8 cellular contexts compared by ENCODE assay signal in the genomic region with DNA sequence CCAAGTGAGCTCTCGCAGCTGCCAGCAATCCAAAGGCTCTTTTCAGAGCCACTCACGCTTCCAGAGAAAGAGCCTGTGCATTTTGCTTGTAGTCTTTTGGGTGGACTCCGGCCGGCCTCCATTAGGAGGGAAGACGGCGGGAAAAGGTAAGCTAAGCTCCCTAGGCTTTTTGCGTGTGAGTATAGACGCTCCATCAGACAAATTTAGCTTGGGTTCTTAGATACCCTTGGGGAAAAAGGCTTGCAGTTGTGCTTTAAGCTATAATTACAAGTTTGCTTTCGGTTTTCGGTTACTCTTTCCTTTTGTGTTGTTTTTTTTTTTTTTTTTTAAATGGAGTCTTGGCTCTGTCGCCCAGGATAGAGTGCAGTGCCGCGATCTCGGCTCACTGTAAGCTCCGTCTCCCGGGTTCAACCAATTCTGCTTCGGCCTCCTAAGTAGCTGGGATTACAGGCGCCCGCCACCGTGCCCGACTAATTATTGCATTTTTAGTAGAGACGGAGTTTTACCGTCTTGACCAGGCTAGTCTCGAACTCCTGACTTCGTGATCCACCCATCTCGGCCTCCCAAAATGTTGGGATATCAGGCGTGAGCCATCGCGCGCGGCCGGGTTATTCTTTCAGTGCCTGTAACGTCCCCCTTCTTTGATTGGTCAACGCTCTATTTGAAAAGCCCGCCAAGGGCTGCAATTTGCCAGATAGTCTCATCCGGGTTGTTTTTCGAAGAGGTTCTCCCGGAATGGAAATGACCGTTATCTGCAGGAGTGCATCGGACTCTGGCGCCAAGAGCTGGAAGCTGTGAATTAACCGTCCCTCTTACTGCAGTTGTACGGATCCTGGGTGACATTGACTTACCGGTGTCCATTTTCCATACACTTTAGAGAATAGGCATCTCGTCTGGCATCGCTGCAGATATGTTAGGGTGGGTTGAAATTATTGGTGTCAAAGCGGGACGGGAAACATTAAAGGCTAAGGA. TPM values are rescaled to one million over a fixed set of nuclear protein-coding genes. Genes with fewer than 3 reads are reported as not detected.
DNase-seq lines count a peak whose midpoint lies in the region; ATAC-seq, FAIRE-seq and TF ChIP-seq lines count a peak whose summit lies in the region.

No MANE protein-coding gene starts in this region.

- H3K36me3 ChIP-seq in adipocyte (ENCODE audit: control insufficient read depth, insufficient read depth, low read length, severe bottlenecking) = no peaks in the 10 kb centered on the region
- H3K36me3 ChIP-seq in cardiac muscle cell = no peaks in the 10 kb centered on the region
- no peaks in the 10 kb centered on the region for H3K36me3 ChIP-seq in pancreas
- no peaks in the 10 kb centered on the region for H3K36me3 ChIP-seq in upper lobe of right lung

- TF ChIP-seq CTCF in cardiac muscle cell (IDR thresholded peaks at IDR 0.05; ENCODE audit: low read depth, low read length) = no peak
- TF ChIP-seq CTCF in pancreas (IDR thresholded peaks at IDR 0.05) = no peak
- no peak for TF ChIP-seq CTCF in upper lobe of right lung (IDR thresholded peaks at IDR 0.05)

- H3K4me3 ChIP-seq in adipocyte (ENCODE audit: low read length) (peak overlapping the region; percentile 88), cardiac muscle cell (peak overlapping the region; percentile 79), pancreas (peak overlapping the region; percentile 32 to 64 (median 55)), upper lobe of right lung (peak overlapping the region; percentile 70)

- H3K27ac ChIP-seq in cardiac muscle cell (peak overlapping the region; percentile 89), pancreas (peak overlapping the region in 2 of 4 donors; percentile 72 to 83), upper lobe of right lung (peak overlapping the region; percentile 72)

- peaks cover 29% of the 10 kb centered on the region for H3K4me1 ChIP-seq in adipocyte (ENCODE audit: control insufficient read depth, insufficient read depth, low read length)
- H3K4me1 ChIP-seq in cardiac muscle cell (ENCODE audit: low read depth) = peaks cover 11% of the 10 kb centered on the region
- H3K4me1 ChIP-seq in pancreas = peaks cover 0 to 13% (median 0%) of the 10 kb centered on the region in 3 donors
- peaks cover 23% of the 10 kb centered on the region for H3K4me1 ChIP-seq in upper lobe of right lung

- DNase-seq in GDM1 (lab: John Stamatoyannopoulos, UW) = peak; percentile 83
- DNase-seq in NCI-H1092 treated with DMSO at 0.1 percent for 48 hours (lab: John Stamatoyannopoulos, UW) = peak; percentile 90
- DNase-seq in SKM-1 (lab: John Stamatoyannopoulos, UW; ENCODE audit: unreplicated experiment) = peak; percentile 67
- peak; percentile 99 for DNase-seq in adipocyte (ENCODE audit: low read depth)
- peak; percentile 95 for DNase-seq in cardiac muscle cell (ENCODE audit: low read depth in 1 of 2, low spot score in 1 of 2)
- DNase-seq in pancreas = peak in 5 of 6 donors; percentile 65 to 83 (median 72)
- peak; percentile 84 for DNase-seq in upper lobe of right lung

- intact Hi-C loops in pancreas (cut with DNase I) (loop anchor here in 2 of 3 donors (10.0 kb wide), 1 partner anchor 709 kb away; no protein-coding TSS in a partner anchor), upper lobe of right lung (cut with DNase I) (loop anchor here (10.0 kb wide), 1 partner anchor 119 kb away; no protein-coding TSS in a partner anchor)

- peak overlapping the region; percentile 80 for H3K9ac ChIP-seq in adipocyte (ENCODE audit: low read length)

- H3K9me3 ChIP-seq in adipocyte (ENCODE audit: control insufficient read depth, low read length) (no peaks in the 10 kb centered on the region), cardiac muscle cell (ENCODE audit: low read depth) (no peaks in the 10 kb centered on the region), pancreas (no peaks in the 10 kb centered on the region), upper lobe of right lung (no peaks in the 10 kb centered on the region)

- 1% methylated on average over 48 of the region's 48 CpGs for WGBS in pancreas, 2 donors

- H3K27me3 ChIP-seq in adipocyte (replicated peaks; ENCODE audit: control insufficient read depth, insufficient read depth, low read length) (no peaks in the 10 kb centered on the region), cardiac muscle cell (no peaks in the 10 kb centered on the region), pancreas (peaks cover 0 to 5% (median 0%) of the 10 kb centered on the region in 4 donors), upper lobe of right lung (peaks cover 23% of the 10 kb centered on the region)

- ATAC-seq in pancreas = peak; percentile 70 to 86 (median 80)
- peak; percentile 76 for ATAC-seq in upper lobe of right lung
- no peak for ATAC-seq in HG03378 (IDR thresholded peaks at IDR 0.05; ENCODE audit: unreplicated experiment)

- no peak for FAIRE-seq in pancreas (lab: Jason Lieb, UNC)

RNA-seq across cellular contexts. Expression of a gene that starts 18.1 kb away (rescaled TPM):
- total RNA-seq in cardiac muscle cell (not detected in 2 replicates), pancreas (not detected), upper lobe of right lung (not detected)
- polyA plus RNA-seq in cardiac muscle cell (not detected in 2 replicates), pancreas (not detected)
